ENCODE assay signal across 20 cellular contexts in genomic region chr18:1017227-1017626, GRCh38.
"Had no signal": no experiment of that assay in that cellular context is flagged by ENCODE, and none has a peak within 500 bp of the region (broad histone marks: within the 10 kb centered on the region; RNA-seq: fewer than 3 reads in every experiment).

No MANE protein-coding gene starts in this region.

- H3K36me3 Mint-ChIP-seq: activated CD4-positive, alpha-beta memory T cell treated with anti-CD3 and anti-CD28 coated beads for 36 hours; activated naive CD8-positive, alpha-beta T cell treated with anti-CD3 and anti-CD28 coated beads for 36 hours; immature natural killer cell; natural killer cell treated with Interleukin-12 subunit alpha and Interleukin-12 subunit beta and Interleukin-15 and Interleukin-18, amount 100 ng/mL, for 72 hours; WTC11 had no signal

- H3K27ac Mint-ChIP-seq: activated CD4-positive, alpha-beta memory T cell treated with anti-CD3 and anti-CD28 coated beads for 36 hours; activated CD4-positive, alpha-beta T cell treated with anti-CD3 and anti-CD28 coated beads for 36 hours; activated naive CD8-positive, alpha-beta T cell treated with anti-CD3 and anti-CD28 coated beads for 36 hours; immature natural killer cell; natural killer cell treated with Interleukin-12 subunit alpha and Interleukin-12 subunit beta and Interleukin-15 and Interleukin-18, amount 100 ng/mL, for 72 hours; T-helper 2 cell treated with Interferon-gamma antibody and Interleukin-4, amounts not matched to agents 5 μg/mL and 100 μg/mL, for 36 hours; WTC11 had no signal

- H3K4me3 ChIP-seq: coronary artery, esophagus squamous epithelium had no signal

- H3K27ac ChIP-seq: coronary artery, esophagus squamous epithelium had no signal

- H3K27me3 ChIP-seq: esophagus squamous epithelium had no signal

- H3K9me3 ChIP-seq: esophagus squamous epithelium had no signal

- H3K27me3 Mint-ChIP-seq: activated CD4-positive, alpha-beta memory T cell treated with anti-CD3 and anti-CD28 coated beads for 36 hours; activated CD4-positive, alpha-beta T cell treated with anti-CD3 and anti-CD28 coated beads for 36 hours; central memory CD8-positive, alpha-beta T cell had no signal

- H3K4me3 Mint-ChIP-seq: activated CD4-positive, alpha-beta memory T cell treated with anti-CD3 and anti-CD28 coated beads for 36 hours; activated CD4-positive, alpha-beta T cell treated with anti-CD3 and anti-CD28 coated beads for 36 hours; activated naive CD8-positive, alpha-beta T cell treated with anti-CD3 and anti-CD28 coated beads for 36 hours; central memory CD8-positive, alpha-beta T cell; immature natural killer cell; natural killer cell treated with Interleukin-12 subunit alpha and Interleukin-12 subunit beta and Interleukin-15 and Interleukin-18, amount 100 ng/mL, for 72 hours; T-helper 2 cell treated with Interferon-gamma antibody and Interleukin-4, amounts not matched to agents 5 μg/mL and 100 μg/mL, for 36 hours; WTC11 had no signal

- DNase-seq: activated CD4-positive, alpha-beta memory T cell treated with anti-CD3 and anti-CD28 coated beads for 36 hours; activated CD4-positive, alpha-beta T cell treated with anti-CD3 and anti-CD28 coated beads for 36 hours; activated naive CD8-positive, alpha-beta T cell treated with anti-CD3 and anti-CD28 coated beads for 36 hours; activated T-cell treated with anti-CD3 and anti-CD28 coated beads for 4 hours; amniotic stem cell; effector CD4-positive, alpha-beta T cell; esophagus squamous epithelium; immature natural killer cell; kidney glomerular epithelial cell; left ventricle myocardium superior; nucleus accumbens; stimulated activated CD4-positive, alpha-beta T cell treated with anti-CD3 and anti-CD28 coated beads, Interleukin-12 subunit alpha, Interleukin-12 subunit beta, amount 100 ng/mL, for 4 hours; stimulated activated CD4-positive, alpha-beta T cell treated with anti-CD3 and anti-CD28 coated beads, Interleukin-1b, Interleukin-23, amount 100 ng/mL, for 48 hours; stimulated activated CD8-positive, alpha-beta memory T cell treated with anti-CD3 and anti-CD28 coated beads, Interleukin-4, amount 100 ng/mL, for 48 hours; stimulated activated naive CD4-positive, alpha-beta T cell had no signal

- H3K9me3 Mint-ChIP-seq: activated CD4-positive, alpha-beta memory T cell treated with anti-CD3 and anti-CD28 coated beads for 36 hours; activated naive CD8-positive, alpha-beta T cell treated with anti-CD3 and anti-CD28 coated beads for 36 hours; central memory CD8-positive, alpha-beta T cell; immature natural killer cell; natural killer cell treated with Interleukin-12 subunit alpha and Interleukin-12 subunit beta and Interleukin-15 and Interleukin-18, amount 100 ng/mL, for 72 hours; T-helper 2 cell treated with Interferon-gamma antibody and Interleukin-4, amounts not matched to agents 5 μg/mL and 100 μg/mL, for 36 hours; WTC11 had no signal

- H3K36me3 ChIP-seq: esophagus squamous epithelium had no signal

- H3K4me1 Mint-ChIP-seq: activated CD4-positive, alpha-beta T cell treated with anti-CD3 and anti-CD28 coated beads for 36 hours; activated naive CD8-positive, alpha-beta T cell treated with anti-CD3 and anti-CD28 coated beads for 36 hours; central memory CD8-positive, alpha-beta T cell; immature natural killer cell had no signal

- H3K4me1 ChIP-seq: esophagus squamous epithelium had no signal
